ENCODE assay signal across 20 cellular contexts in the genomic region with DNA sequence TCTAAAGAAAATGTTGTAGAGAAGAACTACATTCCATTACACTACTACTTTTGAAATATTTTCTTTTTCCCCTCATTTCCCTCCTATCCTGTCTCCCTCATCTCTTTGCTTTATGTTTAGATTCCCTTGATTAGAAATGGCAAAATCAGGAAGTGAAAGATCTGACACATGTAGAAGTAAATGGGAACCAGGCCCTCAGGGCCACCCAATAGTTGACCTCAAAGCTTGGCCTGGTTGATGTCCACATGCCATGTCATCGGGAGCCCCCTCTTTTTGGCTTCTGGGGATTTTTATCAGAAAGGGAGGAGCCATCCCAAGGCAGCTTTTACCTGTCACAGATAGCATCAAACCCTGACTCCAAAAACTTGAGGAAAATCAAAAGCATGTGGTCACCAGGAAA.
"Had no signal": no experiment of that assay in that cellular context is flagged by ENCODE, and none has a peak within 500 bp of the region (broad histone marks: within the 10 kb centered on the region; RNA-seq: fewer than 3 reads in every experiment).

No MANE protein-coding gene starts in this region.

- H3K36me3 Mint-ChIP-seq: naive thymus-derived CD8-positive, alpha-beta T cell; stimulated activated memory B cell treated with anti-CD40 and anti-IgM and Interleukin-4, amounts not matched to agents 10 μg/mL and 1 μg/mL and 100 μg/mL, for 72 hours had no signal

- H3K4me3 Mint-ChIP-seq: endodermal cell; nephron progenitor cell; stimulated activated memory B cell treated with anti-CD40 and anti-IgM and Interleukin-4, amounts not matched to agents 10 μg/mL and 1 μg/mL and 100 μg/mL, for 72 hours; stimulated activated naive CD8-positive, alpha-beta T cell treated with anti-CD3 and anti-CD28 coated beads, Interleukin-15, Interleukin-2, amounts not matched to agents 100 ng/mL and 50 ng/mL, for 24 hours had no signal

- H3K27ac Mint-ChIP-seq: endodermal cell; naive thymus-derived CD8-positive, alpha-beta T cell; nephron progenitor cell; stimulated activated memory B cell treated with anti-CD40 and anti-IgM and Interleukin-4, amounts not matched to agents 10 μg/mL and 1 μg/mL and 100 μg/mL, for 72 hours; stimulated activated naive CD8-positive, alpha-beta T cell treated with anti-CD3 and anti-CD28 coated beads, Interleukin-15, Interleukin-2, amounts not matched to agents 100 ng/mL and 50 ng/mL, for 24 hours had no signal

- DNase-seq: cortex of kidney; effector CD8-positive, alpha-beta T cell; endodermal cell; foreskin fibroblast; gastrocnemius medialis; head of caudate nucleus; left ventricle myocardium superior; lower lobe of right lung; naive thymus-derived CD8-positive, alpha-beta T cell; nephron progenitor cell; occipital lobe; ovary; posterior cingulate gyrus; psoas muscle; right cardiac atrium; sigmoid colon; stimulated activated CD4-positive, alpha-beta T cell treated with anti-CD3 and anti-CD28 coated beads, Interleukin-2, amount 100 ng/mL, for 24 hours; stimulated activated CD4-positive, alpha-beta T cell treated with anti-CD3 and anti-CD28 coated beads, Interleukin-4, amount 100 ng/mL, for 24 hours had no signal

- H3K9me3 Mint-ChIP-seq: endodermal cell; stimulated activated memory B cell treated with anti-CD40 and anti-IgM and Interleukin-4, amounts not matched to agents 10 μg/mL and 1 μg/mL and 100 μg/mL, for 72 hours; stimulated activated naive CD8-positive, alpha-beta T cell treated with anti-CD3 and anti-CD28 coated beads, Interleukin-15, Interleukin-2, amounts not matched to agents 100 ng/mL and 50 ng/mL, for 24 hours had no signal

- H3K4me1 Mint-ChIP-seq: naive thymus-derived CD8-positive, alpha-beta T cell; nephron progenitor cell had no signal
